Comparison of ENCODE assay signal across 1 cellular context in the genomic region with DNA sequence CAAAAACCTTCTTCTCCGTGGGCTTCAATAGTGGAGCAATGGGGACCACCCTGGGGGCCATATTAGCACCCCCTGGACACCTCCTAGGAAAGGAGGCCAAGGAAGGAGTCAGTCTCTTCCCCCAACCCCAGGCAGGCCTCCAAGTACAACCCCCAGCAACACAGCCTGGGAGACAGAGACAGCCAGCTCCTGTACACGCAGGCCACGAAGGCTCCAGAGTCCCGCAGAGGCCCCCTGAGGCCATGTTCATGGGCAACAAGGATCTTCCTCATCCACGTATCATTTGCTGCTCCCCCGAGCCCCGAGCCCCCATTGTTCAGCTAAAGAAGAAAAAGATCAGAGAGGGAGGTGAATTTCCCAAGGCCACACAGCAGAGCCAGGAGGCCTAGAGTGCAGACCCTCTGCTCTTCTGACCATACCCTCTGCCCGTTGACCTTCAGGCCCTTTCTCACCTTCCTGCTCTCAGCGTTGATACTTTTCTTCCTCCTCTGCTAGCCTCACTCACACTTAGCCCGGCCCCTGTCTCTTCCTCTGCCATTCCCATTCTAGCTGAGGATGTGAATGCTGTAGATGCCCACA.
A peak's percentile ranks its signal among the peaks of the same experiment; 100 is the strongest.
TF ChIP-seq lines count a peak whose summit lies in the region.

No MANE protein-coding gene starts in this region.

TF ChIP-seq in K562, 482 proteins besides CTCF, POLR2A, EP300 and RAD21 (continued from another document):
- TF ChIP-seq SMAD2 (IDR thresholded peaks at IDR 0.05; ENCODE audit: low read depth, low read length) (no peak), GATAD2A (IDR thresholded peaks at IDR 0.05) (no peak), KDM2B (CRISPR knock-in tag; IDR thresholded peaks at IDR 0.05) (no peak), RBM25 (IDR thresholded peaks at IDR 0.05; ENCODE audit: low read depth, low read length, severe bottlenecking) (peak; percentile 58)
